ENCODE assay signal across 15 cellular contexts in the genomic region with DNA sequence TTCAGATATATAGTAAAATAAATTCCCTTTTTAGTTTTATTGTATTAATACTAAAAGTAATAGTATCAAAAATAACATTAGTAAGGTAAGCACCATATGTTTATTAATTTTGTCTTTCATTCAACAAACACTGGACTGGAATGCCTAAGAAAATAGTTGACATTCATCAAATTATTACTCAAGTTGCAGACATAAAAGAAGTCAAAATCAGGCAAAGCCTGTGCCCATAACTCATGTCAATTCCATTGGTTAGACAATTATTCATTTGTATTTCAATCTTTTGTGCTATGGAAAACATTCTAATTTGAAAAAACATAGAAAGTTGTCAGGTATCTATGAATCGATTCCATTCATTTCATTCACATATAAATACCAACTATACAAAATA.
"Had no signal": no experiment of that assay in that cellular context is flagged by ENCODE, and none has a peak within 500 bp of the region (broad histone marks: within the 10 kb centered on the region; RNA-seq: fewer than 3 reads in every experiment).

No MANE protein-coding gene starts in this region.

- H3K27me3 ChIP-seq: thyroid gland, upper lobe of right lung had no signal

- H3K36me3 ChIP-seq: prostate gland, thyroid gland, upper lobe of right lung had no signal

- H3K4me1 ChIP-seq: prostate gland, thyroid gland, upper lobe of right lung had no signal

- FAIRE-seq: endometrium, islet of Langerhans had no signal

- H3K4me3 ChIP-seq: prostate gland, thyroid gland, upper lobe of right lung had no signal

- H3K27ac ChIP-seq: prostate gland, thyroid gland, upper lobe of right lung had no signal

- H3K9me3 ChIP-seq: prostate gland, thyroid gland had no signal

- DNase-seq: activated naive CD4-positive, alpha-beta T cell; activated T-cell treated with anti-CD3 and anti-CD28 coated beads, Interleukin-2, amount 50 U/mL, for 1 hour; amniotic stem cell; erythroblast; foreskin melanocyte; hippocampal formation; left colon; stimulated activated CD4-positive, alpha-beta T cell treated with anti-CD3 and anti-CD28 coated beads, Interleukin-12 subunit alpha, Interleukin-12 subunit beta, amount 100 ng/mL, for 4 hours; substantia nigra; T1000; thyroid gland; upper lobe of right lung had no signal
